10 cellular contexts compared by ENCODE assay signal in the genomic region with DNA sequence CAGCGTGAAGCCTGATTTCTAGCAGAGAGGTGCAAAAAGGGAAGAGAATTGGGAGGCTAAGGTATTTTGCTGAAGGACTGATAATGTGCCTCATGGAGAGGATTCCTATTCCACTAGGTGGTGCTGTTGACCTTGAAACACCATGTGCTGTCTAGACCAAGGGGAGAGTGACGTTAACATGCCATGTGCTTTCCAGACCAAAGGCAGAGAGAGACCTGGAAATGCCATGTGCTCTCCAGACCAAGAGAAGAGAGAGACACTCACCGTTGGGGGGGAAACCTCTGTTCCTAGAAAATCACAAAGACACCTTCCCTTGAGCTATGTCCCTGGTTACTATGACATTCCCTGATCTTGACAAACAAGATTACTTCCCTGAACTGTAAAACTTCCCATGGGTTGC.
DNase-seq lines count a peak whose midpoint lies in the region; ATAC-seq, FAIRE-seq and TF ChIP-seq lines count a peak whose summit lies in the region.
"Had no signal": no experiment of that assay in that cellular context is flagged by ENCODE, and none has a peak within 500 bp of the region (broad histone marks: within the 10 kb centered on the region; RNA-seq: fewer than 3 reads in every experiment).

No MANE protein-coding gene starts in this region.

- DNase-seq in DMS53 (lab: John Stamatoyannopoulos, UW) (peak; percentile 88), H54 (ENCODE audit: insufficient read length, low spot score) (peak; percentile 16), NCI-H1694 treated with DMSO at 0.1 percent for 48 hours (lab: John Stamatoyannopoulos, UW) (peak; percentile 49), adipocyte (ENCODE audit: low read depth) (peak; percentile 87), kidney epithelial cell (ENCODE audit: low read depth) (peak; percentile 21), immature natural killer cell (no peak)
- no peak for DNase-seq in activated CD4-positive, alpha-beta memory T cell treated with anti-CD3 and anti-CD28 coated beads for 36 hours

- H3K27ac Mint-ChIP-seq in immature natural killer cell: no peak overlapping the region
- no peak overlapping the region for H3K27ac Mint-ChIP-seq in activated CD4-positive, alpha-beta memory T cell treated with anti-CD3 and anti-CD28 coated beads for 36 hours

- CTCF ChIA-PET in activated CD4-positive, alpha-beta memory T cell treated with anti-CD3 and anti-CD28 coated beads for 36 hours (lab: Charles Lee): interaction anchor here (0.6 kb wide), 1 partner anchor 189 kb away, joined by 5 read pairs; no protein-coding TSS in a partner anchor

- no peaks in the 10 kb centered on the region for H3K4me1 Mint-ChIP-seq in immature natural killer cell
- H3K4me1 Mint-ChIP-seq in activated CD4-positive, alpha-beta memory T cell treated with anti-CD3 and anti-CD28 coated beads for 36 hours (ENCODE audit: low read depth): no peaks in the 10 kb centered on the region

- H3K9me3 ChIP-seq in adipocyte (ENCODE audit: control insufficient read depth, low read length): peaks cover 12% of the 10 kb centered on the region
- H3K9me3 ChIP-seq: neutrophil, SJSA1 had no signal

- H3K27me3 ChIP-seq in adipocyte (replicated peaks; ENCODE audit: control insufficient read depth, insufficient read depth, low read length) (no peaks in the 10 kb centered on the region), kidney epithelial cell (ENCODE audit: control insufficient read depth, insufficient read depth, low read length) (no peaks in the 10 kb centered on the region)
- H3K27me3 ChIP-seq: neutrophil, SJSA1 had no signal

- no peak overlapping the region for H3K4me3 ChIP-seq in adipocyte (ENCODE audit: low read length)
- no peak overlapping the region for H3K4me3 ChIP-seq in kidney epithelial cell (ENCODE audit: low read depth, low read length)
- H3K4me3 ChIP-seq: SJSA1 had no signal

- TF ChIP-seq CTCF in kidney epithelial cell (IDR thresholded peaks at IDR 0.05; ENCODE audit: insufficient read depth, low read length, poor library complexity, severe bottlenecking): peak; percentile 49

- peak; percentile 99 for FAIRE-seq in H54 (lab: Jason Lieb, UNC)

- peaks cover 0 to 5% (median 0%) of the 10 kb centered on the region in 3 donors for H3K36me3 Mint-ChIP-seq in immature natural killer cell
- H3K36me3 Mint-ChIP-seq in activated CD4-positive, alpha-beta memory T cell treated with anti-CD3 and anti-CD28 coated beads for 36 hours: no peaks in the 10 kb centered on the region

- intact Hi-C loops in activated CD4-positive, alpha-beta memory T cell treated with anti-CD3 and anti-CD28 coated beads for 36 hours (cut with micrococcal nuclease): no loop called here

- H3K9ac ChIP-seq in adipocyte (ENCODE audit: low read length): no peak overlapping the region

- no peak overlapping the region for H3K4me3 Mint-ChIP-seq in immature natural killer cell
- H3K4me3 Mint-ChIP-seq in activated CD4-positive, alpha-beta memory T cell treated with anti-CD3 and anti-CD28 coated beads for 36 hours: no peak overlapping the region

- peaks cover 0 to 1% (median 0%) of the 10 kb centered on the region in 3 donors for H3K27me3 Mint-ChIP-seq in immature natural killer cell (ENCODE audit: low read depth in 3 of 3)
- no peaks in the 10 kb centered on the region for H3K27me3 Mint-ChIP-seq in activated CD4-positive, alpha-beta memory T cell treated with anti-CD3 and anti-CD28 coated beads for 36 hours

- no peak for TF ChIP-seq POLR2A in H54 (IDR thresholded peaks at IDR 0.05; ENCODE audit: low read depth, low read length)

- no peaks in the 10 kb centered on the region for H3K4me1 ChIP-seq in adipocyte (ENCODE audit: control insufficient read depth, insufficient read depth, low read length)
- H3K4me1 ChIP-seq: SJSA1 had no signal

- peaks cover 15 to 53% (median 27%) of the 10 kb centered on the region in 6 donors for H3K9me3 Mint-ChIP-seq in immature natural killer cell
- peaks cover 34% of the 10 kb centered on the region for H3K9me3 Mint-ChIP-seq in activated CD4-positive, alpha-beta memory T cell treated with anti-CD3 and anti-CD28 coated beads for 36 hours

- POLR2A ChIA-PET in activated CD4-positive, alpha-beta memory T cell treated with anti-CD3 and anti-CD28 coated beads for 36 hours (lab: Charles Lee): no interaction called here

- ATAC-seq in HG02763 (IDR thresholded peaks at IDR 0.05; ENCODE audit: unreplicated experiment): no peak

- H3K36me3 ChIP-seq in adipocyte (ENCODE audit: control insufficient read depth, insufficient read depth, low read length, severe bottlenecking) (no peaks in the 10 kb centered on the region), kidney epithelial cell (ENCODE audit: control insufficient read depth, insufficient read depth, low read length) (no peaks in the 10 kb centered on the region)
- H3K36me3 ChIP-seq: neutrophil, SJSA1 had no signal

Comparison
In these comparisons a context has a peak if more than half of its experiments do, and no peak if none do; other contexts are left out.
1. DNase-seq: peak in DMS53 (single experiment), H54 (single experiment), NCI-H1694 treated with DMSO at 0.1 percent for 48 hours (single experiment), adipocyte (single experiment) and kidney epithelial cell (single experiment); none in immature natural killer cell (0 of 3) and activated CD4-positive, alpha-beta memory T cell treated with anti-CD3 and anti-CD28 coated beads for 36 hours (single experiment).